In the genomic region with DNA sequence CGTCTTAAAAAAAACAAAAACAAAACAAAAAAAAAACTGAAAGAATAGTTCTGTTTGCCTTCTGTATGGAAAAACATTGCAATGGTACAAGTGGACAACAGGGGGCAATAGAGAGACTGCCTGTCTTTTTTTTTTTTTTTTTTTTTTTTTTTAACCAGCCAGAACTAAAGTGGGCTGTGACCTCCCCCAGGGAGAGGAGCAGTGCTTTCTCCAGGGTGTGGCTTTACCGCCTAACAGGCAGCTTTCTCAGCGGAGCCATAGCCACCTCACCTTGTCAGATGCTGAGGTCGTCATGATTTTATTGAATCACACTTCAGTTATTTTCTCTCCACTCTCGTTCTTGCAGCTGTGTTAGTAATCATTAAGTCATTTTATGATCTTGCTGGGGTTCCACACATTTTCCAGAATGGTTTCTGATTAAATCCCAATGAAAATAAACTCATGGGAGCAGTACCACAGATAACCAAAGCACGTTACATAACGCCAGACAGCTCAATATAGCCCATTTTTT, we compare ENCODE assay signal across 8 cellular contexts.
DNase-seq lines count a peak whose midpoint lies in the region; ATAC-seq and TF ChIP-seq lines count a peak whose summit lies in the region.

No MANE protein-coding gene starts in this region.

- no peaks in the 10 kb centered on the region for H3K27me3 Mint-ChIP-seq in neural crest cell (ENCODE audit: low read depth)

- no peaks in the 10 kb centered on the region for H3K9me3 Mint-ChIP-seq in neural crest cell

- in situ Hi-C loops in Caki2 (cut with HindIII; ENCODE audit: low pct_unique_long_range_greater_than_20kb, low sequenced_read_pairs): no loop called here

- no peaks in the 10 kb centered on the region for H3K36me3 Mint-ChIP-seq in neural crest cell (ENCODE audit: low read depth)

- peak; percentile 73 for DNase-seq in Caki2 (ENCODE audit: low read depth)
- DNase-seq in HEK293T (ENCODE audit: extremely low spot score): peak; percentile 77
- DNase-seq in RPMI7951 (ENCODE audit: low read depth): peak; percentile 74
- DNase-seq in dermis blood vessel endothelial cell: peak; percentile 51
- DNase-seq in neural crest cell (ENCODE audit: low read depth, low spot score): no peak
- DNase-seq in Ammon's horn (ENCODE audit: low spot score): no peak
- no peak for DNase-seq in ecto neural progenitor cell (ENCODE audit: low spot score)

- H3K27ac Mint-ChIP-seq in neural crest cell (ENCODE audit: unreplicated experiment): no peak overlapping the region

- H3K4me1 Mint-ChIP-seq in neural crest cell: peaks cover 16% of the 10 kb centered on the region

- CTCF ChIA-PET in HEK293T (lab: Yijun Ruan, JAX): interaction anchor here (0.6 to 1.1 kb wide), 13 partner anchors 9 to 620 kb away, joined by 3 to 11 read pairs (median 4); no protein-coding TSS in a partner anchor

- no peak overlapping the region for H3K4me3 Mint-ChIP-seq in neural crest cell

- POLR2A ChIA-PET in HEK293T (lab: Yijun Ruan, JAX): interaction anchor here (0.7 kb wide), 2 partner anchors 458 to 1333 kb away, joined by 3 to 4 read pairs; no protein-coding TSS in a partner anchor

- peak; percentile 80 for TF ChIP-seq CTCF in neural crest cell (conservative IDR thresholded peaks at IDR 0.05)

- ATAC-seq in GM21423 (IDR thresholded peaks at IDR 0.05; ENCODE audit: unreplicated experiment): no peak

TF ChIP-seq in HEK293T, 16 proteins besides CTCF, POLR2A, EP300 and RAD21:
- TF ChIP-seq FOXM1 (IDR thresholded peaks at IDR 0.05; ENCODE audit: borderline replicate concordance) (no peak), ZNF384 (IDR thresholded peaks at IDR 0.05) (peak; percentile 100), CTBP1 (IDR thresholded peaks at IDR 0.05; ENCODE audit: borderline replicate concordance) (no peak), SP1 (IDR thresholded peaks at IDR 0.05) (no peak), HDGF (IDR thresholded peaks at IDR 0.05; ENCODE audit: borderline replicate concordance) (no peak), L3MBTL2 (conservative IDR thresholded peaks at IDR 0.05) (no peak), NFRKB (IDR thresholded peaks at IDR 0.05) (no peak), SUZ12 (IDR thresholded peaks at IDR 0.05) (no peak)
TF ChIP-seq in HEK293T: peak in this region for 1.

Comparison
In these comparisons a context has a peak if more than half of its experiments do, and no peak if none do; other contexts are left out.
1. DNase-seq: peak in Caki2 (single experiment), HEK293T (single experiment), RPMI7951 (single experiment) and dermis blood vessel endothelial cell (single experiment); none in neural crest cell (single experiment), Ammon's horn (single experiment) and ecto neural progenitor cell (single experiment).